ENCODE assay signal across 8 cellular contexts in genomic region chr11:18720086-18720810, GRCh38. TPM values are rescaled to one million over a fixed set of nuclear protein-coding genes. Genes with fewer than 3 reads are reported as not detected.
DNase-seq lines count a peak whose midpoint lies in the region; ATAC-seq and TF ChIP-seq lines count a peak whose summit lies in the region.

No MANE protein-coding gene starts in this region.

- TF ChIP-seq CTCF in CD8-positive, alpha-beta T cell (IDR thresholded peaks at IDR 0.05): no peak
- no peak for TF ChIP-seq CTCF in neural crest cell (conservative IDR thresholded peaks at IDR 0.05)

- H3K4me1 ChIP-seq in CD8-positive, alpha-beta T cell (ENCODE audit: insufficient read depth, low read length): peaks cover 4% of the 10 kb centered on the region
- H3K4me1 ChIP-seq in effector memory CD4-positive, alpha-beta T cell (ENCODE audit: control insufficient read depth, insufficient read depth, low read length, poor library complexity, severe bottlenecking): peaks cover 4% of the 10 kb centered on the region

- peak overlapping the region; percentile 92 for H3K4me3 ChIP-seq in CD8-positive, alpha-beta T cell (ENCODE audit: low read depth, low read length)
- H3K4me3 ChIP-seq in effector memory CD4-positive, alpha-beta T cell (ENCODE audit: insufficient read depth, low read depth, low read length, poor library complexity, severe bottlenecking): peak overlapping the region; percentile 81

- H3K9me3 ChIP-seq in CD8-positive, alpha-beta T cell (ENCODE audit: low read length): no peaks in the 10 kb centered on the region
- no peaks in the 10 kb centered on the region for H3K9me3 ChIP-seq in effector memory CD4-positive, alpha-beta T cell (ENCODE audit: control insufficient read depth, low read length)

- no peak overlapping the region for H3K27ac ChIP-seq in CD8-positive, alpha-beta T cell (ENCODE audit: low read depth, low read length)
- H3K27ac ChIP-seq in effector memory CD4-positive, alpha-beta T cell (ENCODE audit: insufficient read depth, low read length, poor library complexity, severe bottlenecking): no peak overlapping the region

- peak overlapping the region; percentile 84 for H3K4me3 Mint-ChIP-seq in CD8-positive, alpha-beta T cell
- peak overlapping the region; percentile 87 for H3K4me3 Mint-ChIP-seq in neural crest cell

- no peaks in the 10 kb centered on the region for H3K9me3 Mint-ChIP-seq in CD8-positive, alpha-beta T cell
- H3K9me3 Mint-ChIP-seq in neural crest cell: no peaks in the 10 kb centered on the region

- H3K4me1 Mint-ChIP-seq in CD8-positive, alpha-beta T cell (ENCODE audit: low read depth): peaks cover 7% of the 10 kb centered on the region
- H3K4me1 Mint-ChIP-seq in neural crest cell: peaks cover 14% of the 10 kb centered on the region

- no peaks in the 10 kb centered on the region for H3K27me3 ChIP-seq in CD8-positive, alpha-beta T cell (ENCODE audit: insufficient read depth, low read length)
- no peaks in the 10 kb centered on the region for H3K27me3 ChIP-seq in effector memory CD4-positive, alpha-beta T cell (replicated peaks; ENCODE audit: control insufficient read depth, insufficient read depth, low read length, poor library complexity, severe bottlenecking)

- no peaks in the 10 kb centered on the region for H3K27me3 Mint-ChIP-seq in CD8-positive, alpha-beta T cell (ENCODE audit: low read depth)
- peaks cover 36% of the 10 kb centered on the region for H3K27me3 Mint-ChIP-seq in neural crest cell (ENCODE audit: low read depth)

- H3K36me3 Mint-ChIP-seq in CD8-positive, alpha-beta T cell: no peaks in the 10 kb centered on the region
- H3K36me3 Mint-ChIP-seq in neural crest cell (ENCODE audit: low read depth): no peaks in the 10 kb centered on the region

- DNase-seq in CD8-positive, alpha-beta T cell: no peak
- peak; percentile 21 for DNase-seq in NAMALWA (ENCODE audit: low spot score)
- DNase-seq in effector memory CD4-positive, alpha-beta T cell: no peak
- no peak for DNase-seq in neural crest cell (ENCODE audit: low read depth, low spot score)
- DNase-seq in effector CD4-positive, alpha-beta T cell: no peak
- no peak for DNase-seq in NOMO-1 treated with dmso at 0.1 percent for 144 hours (lab: John Stamatoyannopoulos, UW; ENCODE audit: unreplicated experiment)
- DNase-seq in stimulated activated CD4-positive, alpha-beta T cell treated with anti-CD3 and anti-CD28 coated beads, Interleukin-2, amount 100 ng/mL, for 24 hours: no peak

- no peak for ATAC-seq in CD8-positive, alpha-beta T cell
- ATAC-seq in HG03095 (IDR thresholded peaks at IDR 0.05; ENCODE audit: unreplicated experiment): no peak

- intact Hi-C loops in CD8-positive, alpha-beta T cell (cut with DNase I, micrococcal nuclease): loop anchor here (2.0 to 5.0 kb wide), 7 partner anchors 21 to 398 kb away; partner anchors contain the start of genes SPTY2D1 (in 2 of the 2), GTF2H1 (in 1 of the 2), HPS5 (in 1 of the 2) and LDHA (in 1 of the 2)

- H3K36me3 ChIP-seq in CD8-positive, alpha-beta T cell (ENCODE audit: insufficient read depth, low read length): no peaks in the 10 kb centered on the region
- no peaks in the 10 kb centered on the region for H3K36me3 ChIP-seq in effector memory CD4-positive, alpha-beta T cell (ENCODE audit: control insufficient read depth, insufficient read depth, low read length)

- CTCF ChIA-PET in CD8-positive, alpha-beta T cell (lab: Charles Lee): interaction anchor here (0.9 to 4.0 kb wide), 10 partner anchors 9 to 180 kb away, joined by 3 to 31 read pairs (median 9); partner anchors contain the start of gene SPTY2D1

- POLR2A ChIA-PET in CD8-positive, alpha-beta T cell (lab: Charles Lee): interaction anchor here (1.7 kb wide), 1 partner anchor 14 kb away, joined by 4 read pairs; no protein-coding TSS in a partner anchor

- H3K27ac Mint-ChIP-seq in CD8-positive, alpha-beta T cell: no peak overlapping the region
- H3K27ac Mint-ChIP-seq in neural crest cell (ENCODE audit: unreplicated experiment): no peak overlapping the region

RNA-seq across cellular contexts. Expression of gene IGSF22, which starts 5.7 kb away (rescaled TPM):
- 1 to 10 TPM; 2.9 to 4.1 TPM for total RNA-seq in CD8-positive, alpha-beta T cell
- total RNA-seq in neural crest cell: 0.19 and 0.50 TPM in 2 replicates

RNA-seq across cellular contexts. Expression of gene TMEM86A, which starts 21.7 kb away (rescaled TPM):
- 1 to 10 TPM; 5.2 to 6.1 TPM for total RNA-seq in CD8-positive, alpha-beta T cell
- 1.5 and 1.7 TPM in 2 replicates for total RNA-seq in neural crest cell
